13 cellular contexts compared by ENCODE assay signal in the genomic region with DNA sequence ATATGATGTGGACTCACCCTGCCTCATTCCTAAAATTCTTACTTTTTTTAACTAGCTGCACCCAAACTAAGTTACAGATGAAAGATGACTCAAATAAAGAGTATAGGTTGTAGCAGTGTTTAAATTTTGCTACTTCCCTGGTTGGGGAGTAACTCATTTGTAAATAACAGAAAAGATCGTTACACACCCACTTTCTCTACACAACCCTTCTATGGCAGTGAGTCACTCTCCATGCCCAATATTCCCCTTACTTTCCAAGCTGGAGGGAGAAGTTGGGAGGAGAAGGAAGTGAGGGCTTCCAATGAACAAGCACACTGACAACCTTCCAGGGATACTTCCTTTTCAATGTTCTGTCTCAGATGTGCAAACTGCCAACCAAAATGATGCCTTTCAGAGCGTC. TPM values are rescaled to one million over a fixed set of nuclear protein-coding genes. Genes with fewer than 3 reads are reported as not detected.
DNase-seq lines count a peak whose midpoint lies in the region; ATAC-seq, FAIRE-seq and TF ChIP-seq lines count a peak whose summit lies in the region.
"Had no signal": no experiment of that assay in that cellular context is flagged by ENCODE, and none has a peak within 500 bp of the region (broad histone marks: within the 10 kb centered on the region; RNA-seq: fewer than 3 reads in every experiment).

No MANE protein-coding gene starts in this region.

- peak overlapping the region; percentile 89; the same call in 1 of the 2 replicates for H2AFZ ChIP-seq in PC-9

- POLR2A ChIA-PET in PC-9 (lab: Charles Lee; ENCODE audit: unreplicated experiment) = interaction anchor here (0.6 kb wide), 1 partner anchor 483 kb away, joined by 3 read pairs; no protein-coding TSS in a partner anchor

- peaks cover 37% of the 10 kb centered on the region for H3K4me1 Mint-ChIP-seq in progenitor cell of endocrine pancreas (ENCODE audit: low read depth)

- no peaks in the 10 kb centered on the region; the same call in 1 of the 2 replicates for H4K20me1 ChIP-seq in PC-9 (ENCODE audit: insufficient read depth)

- TF ChIP-seq CTCF in PC-9 (conservative IDR thresholded peaks at IDR 0.05) (no peak), progenitor cell of endocrine pancreas (IDR thresholded peaks at IDR 0.05; ENCODE audit: unreplicated experiment) (no peak)

- H3K27me3 ChIP-seq in PC-9 (ENCODE audit: insufficient read depth, low read depth) (no peaks in the 10 kb centered on the region), esophagus (ENCODE audit: control insufficient read depth in 1 of 2, insufficient read depth in 2 of 2, low read length in 2 of 2) (no peaks in the 10 kb centered on the region)

- H3K9me3 ChIP-seq in PC-9 (ENCODE audit: insufficient read depth, low read depth) (peaks cover 14% of the 10 kb centered on the region; the same call in 1 of the 2 replicates), esophagus (ENCODE audit: control insufficient read depth in 2 of 2, insufficient read depth in 1 of 2, low read depth in 1 of 2, low read length in 1 of 2) (peaks cover 0 to 2% of the 10 kb centered on the region in 2 donors)
- H3K9me3 ChIP-seq: right lobe of liver had no signal

- no peak for TF ChIP-seq POLR2A in H54 (IDR thresholded peaks at IDR 0.05; ENCODE audit: low read depth, low read length)

- H3K4me1 ChIP-seq in PC-9 (replicated peaks; ENCODE audit: insufficient read depth) (peaks cover 39% of the 10 kb centered on the region), esophagus (ENCODE audit: control insufficient read depth in 2 of 2, insufficient read depth in 2 of 2, low read length in 1 of 2) (peaks cover 3 to 4% of the 10 kb centered on the region in 2 donors)

- H3K4me3 ChIP-seq in PC-9 = peak overlapping the region; percentile 67
- H3K4me3 ChIP-seq in esophagus (ENCODE audit: low read depth in 1 of 2, low read length in 2 of 2) = peak overlapping the region in 1 of 2 donors; percentile 63

- peak; percentile 52 for FAIRE-seq in H54 (lab: Jason Lieb, UNC)
- FAIRE-seq: endometrium had no signal

- peak overlapping the region; percentile 92 for H3K27ac ChIP-seq in PC-9
- peak overlapping the region; percentile 71 to 90 for H3K27ac ChIP-seq in esophagus (ENCODE audit: low read depth in 2 of 2, low read length in 1 of 2)
- H3K27ac ChIP-seq: right lobe of liver had no signal

- H3K4me3 Mint-ChIP-seq in progenitor cell of endocrine pancreas (ENCODE audit: low read depth) = peak overlapping the region; percentile 91

- H3K27me3 Mint-ChIP-seq in progenitor cell of endocrine pancreas = no peaks in the 10 kb centered on the region

- H3F3A ChIP-seq in PC-9 (ENCODE audit: insufficient read depth, low read depth) = peaks cover 39% of the 10 kb centered on the region

- intact Hi-C loops in PC-9 (cut with micrococcal nuclease; ENCODE audit: unreplicated experiment) = loop anchor here (5.0 kb wide), 2 partner anchors 49 to 99 kb away; no protein-coding TSS in a partner anchor

- H3K36me3 Mint-ChIP-seq in progenitor cell of endocrine pancreas (ENCODE audit: insufficient read depth) = peaks cover 16% of the 10 kb centered on the region

- H3K9me3 Mint-ChIP-seq in progenitor cell of endocrine pancreas (ENCODE audit: low read depth) = peaks cover 10% of the 10 kb centered on the region

- ATAC-seq in HG02759 (IDR thresholded peaks at IDR 0.05; ENCODE audit: unreplicated experiment) = no peak
- ATAC-seq in HG03135 (IDR thresholded peaks at IDR 0.05; ENCODE audit: unreplicated experiment) = no peak
- ATAC-seq in HG02870 (IDR thresholded peaks at IDR 0.05; ENCODE audit: unreplicated experiment) = no peak
- ATAC-seq: right lobe of liver, SK-N-SH treated with all-trans-retinoic acid at 6 μM for 48 hours had no signal

- DNase-seq in H54 (ENCODE audit: insufficient read length, low spot score) (no peak), PC-9 (peak; percentile 19 to 93), progenitor cell of endocrine pancreas (ENCODE audit: low spot score, unreplicated experiment) (no peak), NCI-H1694 (lab: John Stamatoyannopoulos, UW) (no peak)
- DNase-seq: midbrain, right lobe of liver, substantia nigra had no signal

- H3K27ac Mint-ChIP-seq in progenitor cell of endocrine pancreas = peak overlapping the region; percentile 94

- H3K36me3 ChIP-seq in PC-9 (ENCODE audit: low read depth) (peaks cover 13% of the 10 kb centered on the region), esophagus (ENCODE audit: control insufficient read depth in 2 of 2, insufficient read depth in 2 of 2, low read length in 1 of 2) (no peaks in the 10 kb centered on the region)
- H3K36me3 ChIP-seq: right lobe of liver had no signal

- H3K9me2 ChIP-seq in PC-9 (ENCODE audit: insufficient read depth) = no peaks in the 10 kb centered on the region

- peaks cover 61% of the 10 kb centered on the region for H3K79me2 ChIP-seq in PC-9 (ENCODE audit: low read depth)

- peak overlapping the region; percentile 91 for H3K4me2 ChIP-seq in PC-9

- WGBS in esophagus, 2 donors = 30 to 40% methylated on average over 2 of the region's 2 CpGs

- no TSS peak for BruUV-seq in PC-9 (replicated peaks; lab: Mats Ljungman, UMichigan)

- CTCF ChIA-PET in PC-9 (lab: Charles Lee) = interaction anchor here (0.9 kb wide), 1 partner anchor 105 kb away, joined by 3 read pairs; no protein-coding TSS in a partner anchor

RNA-seq across cellular contexts. Expression of a gene that starts 1.9 kb away (rescaled TPM):
- total RNA-seq in PC-9 (2021) (10.8 and 12.8 TPM in 2 replicates), progenitor cell of endocrine pancreas (13.1 and 14.1 TPM in 2 replicates)
- 1 to 10 TPM; 3.8 to 4.3 TPM for polyA plus RNA-seq in esophagus

Comparison
In these comparisons a context has a peak if more than half of its experiments do, and no peak if none do; other contexts are left out.
1. DNase-seq: peak in PC-9 (2 of 2); none in H54 (single experiment), progenitor cell of endocrine pancreas (single experiment) and NCI-H1694 (single experiment).